In the genomic region with DNA sequence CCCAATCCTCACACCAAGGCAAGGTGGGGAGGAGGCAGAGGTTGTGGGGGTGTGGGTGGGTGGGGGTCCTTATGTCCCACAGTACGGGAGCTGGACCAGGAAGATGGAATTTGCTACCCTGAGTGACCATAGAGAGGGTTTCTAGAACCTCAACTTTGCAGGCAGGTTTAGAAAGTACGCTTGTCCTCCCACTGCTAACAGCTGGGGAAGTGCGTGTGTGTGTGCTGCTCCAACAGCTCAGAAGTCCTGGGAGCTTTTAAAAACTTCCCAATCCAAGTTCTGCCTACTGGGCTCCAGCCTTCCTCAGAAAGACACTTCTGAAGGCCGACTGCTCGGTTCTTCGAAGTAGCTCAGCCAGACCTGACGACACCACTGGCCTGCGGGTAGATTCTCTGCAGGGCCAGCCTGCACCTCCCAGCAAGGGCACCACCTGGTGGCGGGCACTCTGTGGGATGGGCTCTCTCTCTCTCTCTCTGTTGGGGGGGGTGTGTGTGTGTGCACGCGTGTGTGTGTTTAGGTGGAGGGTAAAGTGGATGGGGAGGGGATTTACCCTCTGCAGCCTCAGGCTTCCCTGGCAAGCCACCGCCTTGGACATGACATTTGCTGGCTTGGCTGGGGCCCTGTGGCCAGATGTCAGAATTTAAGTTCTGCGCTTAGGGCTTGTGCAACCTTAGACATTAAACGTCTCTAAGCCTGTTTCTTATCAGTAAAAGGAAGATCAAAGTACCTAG, we compare ENCODE assay signal across 8 cellular contexts. TPM values are rescaled to one million over a fixed set of nuclear protein-coding genes. Genes with fewer than 3 reads are reported as not detected.
DNase-seq lines count a peak whose midpoint lies in the region; ATAC-seq and TF ChIP-seq lines count a peak whose summit lies in the region.

No MANE protein-coding gene starts in this region.

- H3K4ac ChIP-seq in IMR-90 (ENCODE audit: low read depth, low read length), result peak overlapping the region; percentile 90

- peak overlapping the region; percentile 91 for H4K5ac ChIP-seq in IMR-90 (ENCODE audit: low read depth, low read length)

- peak overlapping the region; percentile 41; the same call in 1 of the 2 replicates for H3K23ac ChIP-seq in IMR-90 (ENCODE audit: low read depth, low read length)

- H3K36me3 ChIP-seq in Caco-2 (ENCODE audit: control insufficient read depth, insufficient read depth, low read length) (no peaks in the 10 kb centered on the region), IMR-90 (ENCODE audit: control insufficient read depth, insufficient read depth, low read length) (no peaks in the 10 kb centered on the region), adipocyte (ENCODE audit: control insufficient read depth, insufficient read depth, low read length, severe bottlenecking) (no peaks in the 10 kb centered on the region)

- H3K4me1 Mint-ChIP-seq in Caco-2 (ENCODE audit: low read depth, unreplicated experiment), result peaks cover 16% of the 10 kb centered on the region

- H2BK5ac ChIP-seq in IMR-90 (ENCODE audit: low read depth, low read length, poor library complexity, severe bottlenecking), result peak overlapping the region; percentile 38

- no peaks in the 10 kb centered on the region for H3K27me3 ChIP-seq in Caco-2 (replicated peaks; ENCODE audit: control insufficient read depth, insufficient read depth, low read length)
- no peaks in the 10 kb centered on the region for H3K27me3 ChIP-seq in IMR-90 (ENCODE audit: control insufficient read depth, insufficient read depth, low read length)
- H3K27me3 ChIP-seq in adipocyte (replicated peaks; ENCODE audit: control insufficient read depth, insufficient read depth, low read length), result no peaks in the 10 kb centered on the region

- peak overlapping the region; percentile 94 for H2AK5ac ChIP-seq in IMR-90 (ENCODE audit: low read depth, low read length)

- CTCF ChIA-PET in Caco-2 (lab: Charles Lee), result interaction anchor here (0.6 to 3.9 kb wide), 21 partner anchors 9 to 894 kb away, joined by 3 to 66 read pairs (median 5); no protein-coding TSS in a partner anchor
- CTCF ChIA-PET in IMR-90 (lab: Yijun Ruan, JAX), result interaction anchor here (0.6 to 3.6 kb wide), 11 partner anchors 87 to 296 kb away, joined by 3 to 23 read pairs (median 4); no protein-coding TSS in a partner anchor

- peak overlapping the region; percentile 22 for H3K4me3 Mint-ChIP-seq in Caco-2 (ENCODE audit: unreplicated experiment)

- dilution Hi-C loops in IMR-90 (cut with HindIII; ENCODE audit: low sequenced_read_pairs, unreplicated experiment), result no loop called here

- H2AK9ac ChIP-seq in IMR-90 (replicated peaks; ENCODE audit: low read depth, low read length, poor library complexity), result peak overlapping the region; percentile 77

- H3K14ac ChIP-seq in IMR-90 (replicated peaks; ENCODE audit: low read depth, low read length), result peak overlapping the region; percentile 72

- H2BK120ac ChIP-seq in IMR-90 (ENCODE audit: low read depth, low read length), result peak overlapping the region; percentile 94

- H3K27me3 Mint-ChIP-seq in Caco-2 (ENCODE audit: insufficient read depth, unreplicated experiment), result no peaks in the 10 kb centered on the region

- peak overlapping the region; percentile 83 for H4K91ac ChIP-seq in IMR-90 (ENCODE audit: insufficient read depth, low read depth, low read length)

- POLR2A ChIA-PET in Caco-2 (lab: Charles Lee), result interaction anchor here (1.0 to 1.7 kb wide), 2 partner anchors 65 to 168 kb away, joined by 4 to 5 read pairs; a partner anchor contains a TSS
- POLR2A ChIA-PET in IMR-90 (lab: Charles Lee; ENCODE audit: unreplicated experiment), result interaction anchor here (0.8 to 1.2 kb wide), 3 partner anchors 8 to 87 kb away, joined by 3 read pairs; no protein-coding TSS in a partner anchor

- H3K79me1 ChIP-seq in IMR-90 (ENCODE audit: low read depth in 1 of 2, low read length in 2 of 2), result no peaks in the 10 kb centered on the region

- peak overlapping the region; percentile 5; the same call in 1 of the 2 replicates for H3K56ac ChIP-seq in IMR-90 (ENCODE audit: extremely low read depth, insufficient read depth, low read length)

- H3K18ac ChIP-seq in IMR-90 (ENCODE audit: low read depth, low read length), result peak overlapping the region; percentile 75

- peaks cover 16% of the 10 kb centered on the region for H3K4me1 ChIP-seq in Caco-2
- H3K4me1 ChIP-seq in IMR-90 (ENCODE audit: control insufficient read depth, insufficient read depth, low read length), result peaks cover 16% of the 10 kb centered on the region
- H3K4me1 ChIP-seq in adipocyte (ENCODE audit: control insufficient read depth, insufficient read depth, low read length), result peaks cover 21% of the 10 kb centered on the region

- peak overlapping the region; percentile 53 for H3K27ac ChIP-seq in IMR-90 (ENCODE audit: insufficient read depth, low read length)

- peak; percentile 74 to 93 for TF ChIP-seq CTCF in Caco-2 (IDR thresholded peaks at IDR 0.05; ENCODE audit: insufficient read depth in 1 of 2, low read depth in 1 of 2, low read length in 1 of 2, severe bottlenecking in 1 of 2, unreplicated experiment in 1 of 2)
- peak; percentile 87 for TF ChIP-seq CTCF in IMR-90 (conservative IDR thresholded peaks at IDR 0.05; ENCODE audit: low read depth, low read length)

- no peak overlapping the region for H3K4me3 ChIP-seq in Caco-2 (ENCODE audit: low read depth, low read length)
- H3K4me3 ChIP-seq in IMR-90 (ENCODE audit: insufficient read depth, low read depth, low read length), result no peak overlapping the region
- no peak overlapping the region for H3K4me3 ChIP-seq in adipocyte (ENCODE audit: low read length)
- H3K4me3 ChIP-seq in skeletal muscle cell (ENCODE audit: low read depth, low read length), result no peak overlapping the region

- H2AFZ ChIP-seq in IMR-90 (replicated peaks; ENCODE audit: low read length, poor library complexity), result peak overlapping the region; percentile 38

- ATAC-seq in IMR-90 (ENCODE audit: low read depth) (peak; percentile 94), left ventricle myocardium superior (peak; percentile 98), HG02623 (IDR thresholded peaks at IDR 0.05; ENCODE audit: unreplicated experiment) (no peak), GM18873 (IDR thresholded peaks at IDR 0.05; ENCODE audit: low FRiP score, unreplicated experiment) (no peak)

- H3K27ac Mint-ChIP-seq in Caco-2 (ENCODE audit: unreplicated experiment), result no peak overlapping the region

- H2BK15ac ChIP-seq in IMR-90 (ENCODE audit: low read depth, low read length), result peak overlapping the region; percentile 41; the same call in 2 of the 3 replicates

- H3K9ac ChIP-seq in IMR-90 (ENCODE audit: low read depth, low read length), result peak overlapping the region; percentile 13; the same call in 1 of the 2 replicates
- H3K9ac ChIP-seq in adipocyte (ENCODE audit: low read length), result no peak overlapping the region

- peaks cover 8% of the 10 kb centered on the region; the same call in 1 of the 2 replicates for H3K9me1 ChIP-seq in IMR-90 (ENCODE audit: insufficient read depth, low read length)

- no peak overlapping the region for H3K4me2 ChIP-seq in IMR-90 (ENCODE audit: low read depth, low read length)

- H3K9me3 Mint-ChIP-seq in Caco-2 (ENCODE audit: unreplicated experiment), result no peaks in the 10 kb centered on the region

- BruUV-seq in Caco-2 (replicated peaks; lab: Mats Ljungman, UMichigan), result no TSS peak
- no TSS peak for BruUV-seq in IMR-90 (replicated peaks; lab: Mats Ljungman, UMichigan)

- peak overlapping the region; percentile 65 to 83 for H4K8ac ChIP-seq in IMR-90 (ENCODE audit: low read depth in 2 of 2, low read length in 2 of 2)

- H4K20me1 ChIP-seq in IMR-90 (ENCODE audit: insufficient read depth, low read length), result no peaks in the 10 kb centered on the region

- no peaks in the 10 kb centered on the region for H3K36me3 Mint-ChIP-seq in Caco-2 (ENCODE audit: insufficient read depth, unreplicated experiment)

- peak; percentile 92 for TF ChIP-seq RAD21 in IMR-90 (IDR thresholded peaks at IDR 0.05; ENCODE audit: low read length)

- peak overlapping the region; percentile 90 for H2BK20ac ChIP-seq in IMR-90 (ENCODE audit: low read depth, low read length)

- intact Hi-C loops in Caco-2 (cut with micrococcal nuclease; ENCODE audit: unreplicated experiment), result loop anchor here (1.0 to 5.0 kb wide), 3 partner anchors 44 to 170 kb away; no protein-coding TSS in a partner anchor
- intact Hi-C loops in IMR-90 (cut with micrococcal nuclease), result loop anchor here (1.0 to 5.0 kb wide), 2 partner anchors 78 to 170 kb away; no protein-coding TSS in a partner anchor
- intact Hi-C loops in left ventricle myocardium superior (cut with micrococcal nuclease), result loop anchor here (5.0 kb wide), 1 partner anchor 168 kb away; no protein-coding TSS in a partner anchor

- in situ Hi-C loops in IMR-90 (cut with MboI; ENCODE audit: low sequenced_read_pairs), result no loop called here

- TF ChIP-seq POLR2A in IMR-90 (IDR thresholded peaks at IDR 0.05; ENCODE audit: low read depth, low read length), result no peak

- H3K9me3 ChIP-seq in Caco-2, result no peaks in the 10 kb centered on the region
- H3K9me3 ChIP-seq in IMR-90 (ENCODE audit: control insufficient read depth, insufficient read depth, low read length), result no peaks in the 10 kb centered on the region
- H3K9me3 ChIP-seq in adipocyte (ENCODE audit: control insufficient read depth, low read length), result no peaks in the 10 kb centered on the region

- whole genome bisulfite sequencing in IMR-90 (ENCODE audit: extremely low coverage in 2 of 2, insufficient read length in 1 of 2), 2 experiments, result 90% methylated on average over 3 of the region's 14 CpGs; no CpG with 5 or more reads in 1 of the 2 experiments

- DNase-seq in Caco-2, result peak; percentile 82 to 86
- peak; percentile 80 for DNase-seq in IMR-90
- peak; percentile 60 to 75 (median 71) for DNase-seq in T-helper 1 cell
- peak; percentile 85 for DNase-seq in adipocyte (ENCODE audit: low read depth)
- DNase-seq in left ventricle myocardium superior, result peak; percentile 90
- peak; percentile 32 for DNase-seq in skeletal muscle cell (ENCODE audit: low read depth)

TF ChIP-seq in IMR-90, 13 proteins besides CTCF, POLR2A, EP300 and RAD21 (continues in another document):
- TF ChIP-seq MAZ (IDR thresholded peaks at IDR 0.05; ENCODE audit: borderline replicate concordance, low read depth, low read length), result peak; percentile 76; the same call in 1 of the 2 replicates
- no peak for TF ChIP-seq CEBPB (IDR thresholded peaks at IDR 0.05; ENCODE audit: low read depth, low read length)
- TF ChIP-seq, protein P1, sequence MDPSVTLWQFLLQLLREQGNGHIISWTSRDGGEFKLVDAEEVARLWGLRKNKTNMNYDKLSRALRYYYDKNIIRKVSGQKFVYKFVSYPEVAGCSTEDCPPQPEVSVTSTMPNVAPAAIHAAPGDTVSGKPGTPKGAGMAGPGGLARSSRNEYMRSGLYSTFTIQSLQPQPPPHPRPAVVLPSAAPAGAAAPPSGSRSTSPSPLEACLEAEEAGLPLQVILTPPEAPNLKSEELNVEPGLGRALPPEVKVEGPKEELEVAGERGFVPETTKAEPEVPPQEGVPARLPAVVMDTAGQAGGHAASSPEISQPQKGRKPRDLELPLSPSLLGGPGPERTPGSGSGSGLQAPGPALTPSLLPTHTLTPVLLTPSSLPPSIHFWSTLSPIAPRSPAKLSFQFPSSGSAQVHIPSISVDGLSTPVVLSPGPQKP (IDR thresholded peaks at IDR 0.05; ENCODE audit: borderline replicate concordance, low read depth, low read length), result no peak

RNA-seq across cellular contexts. Expression of a gene that starts 15.6 kb away (rescaled TPM):
- total RNA-seq in Caco-2 (2022) (0.70 and 0.82 TPM in 2 replicates), IMR-90 (2012; rRNA removed) (1.6 and 3.3 TPM in 2 replicates), left ventricle myocardium superior (0.82 TPM)
- 16.4 and 23.3 TPM in 2 replicates for polyA plus RNA-seq in IMR-90 (2012; rRNA removed)
- polyA plus RNA-seq in IMR-90 (2012; cell fraction: cytosol; rRNA removed), result 45.4 and 87.2 TPM in 2 replicates
- polyA plus RNA-seq in IMR-90 (2012; cell fraction: nucleus; rRNA removed; ENCODE audit: low replicate concordance), result 28.4 and 28.8 TPM in 2 replicates

Comparison
In these comparisons a context has a peak if more than half of its experiments do, and no peak if none do; other contexts are left out.
1. DNase-seq: peak in every context shown above with its lines; median percentile 90 in left ventricle myocardium superior; 85 in adipocyte; 84 in Caco-2; 80 in IMR-90; 71 in T-helper 1 cell; 32 in skeletal muscle cell.
2. ATAC-seq: peak in IMR-90 (single experiment) and left ventricle myocardium superior (single experiment); none in HG02623 (single experiment) and GM18873 (single experiment).